In the genomic region with DNA sequence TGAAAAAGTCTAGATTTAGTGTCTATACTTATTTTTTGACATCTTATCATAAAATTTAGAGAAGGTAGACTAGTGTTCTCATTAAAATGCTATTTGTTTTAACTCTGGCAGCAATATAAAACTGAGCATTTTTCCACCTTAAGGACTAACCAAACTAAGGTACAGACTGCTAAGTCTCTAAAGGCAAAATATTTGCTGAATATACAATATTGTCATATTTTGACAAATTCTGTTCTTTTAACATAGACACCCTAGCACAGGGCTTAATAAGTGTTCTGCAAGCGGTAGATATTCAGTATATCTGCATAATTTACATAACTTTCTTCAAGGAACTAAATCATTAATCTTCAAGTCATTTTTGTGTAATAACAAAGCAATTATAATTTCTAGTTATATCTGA, we compare ENCODE assay signal across 21 cellular contexts. TPM values are rescaled to one million over a fixed set of nuclear protein-coding genes. Genes with fewer than 3 reads are reported as not detected.
A peak's percentile ranks its signal among the peaks of the same experiment; 100 is the strongest.
DNase-seq lines count a peak whose midpoint lies in the region; ATAC-seq, FAIRE-seq and TF ChIP-seq lines count a peak whose summit lies in the region.
"Had no signal": no experiment of that assay in that cellular context is flagged by ENCODE, and none has a peak within 500 bp of the region (broad histone marks: within the 10 kb centered on the region; RNA-seq: fewer than 3 reads in every experiment).

No MANE protein-coding gene starts in this region.

- POLR2A ChIA-PET in HepG2 (lab: Yijun Ruan, JAX) = no interaction called here

- no TSS peak for BruUV-seq in HepG2 (replicated peaks; lab: Mats Ljungman, UMichigan)

- CTCF ChIA-PET in HepG2 (lab: Yijun Ruan, JAX; ENCODE audit: low intra/inter-chr PET ratio, low total read pairs) = no interaction called here

- H3K4me3 ChIP-seq in HepG2 (replicated peaks in 1 of 3; ENCODE audit: insufficient read depth in 1 of 3, low read depth in 2 of 3, low read length in 3 of 3) (no peak overlapping the region), right lobe of liver (no peak overlapping the region), Loucy (ENCODE audit: low read length, poor library complexity, severe bottlenecking) (peak overlapping the region; percentile 8), esophagus squamous epithelium (peak overlapping the region in 3 of 4 donors; percentile 0 to 30 (median 12)), breast epithelium (no peak overlapping the region)

- H3F3A ChIP-seq in Loucy (ENCODE audit: low read depth) = no peaks in the 10 kb centered on the region

- H3K9ac ChIP-seq in HepG2 (ENCODE audit: insufficient read depth, low read depth, low read length) (no peak overlapping the region), Loucy (ENCODE audit: low read depth, low read length, poor library complexity, severe bottlenecking) (no peak overlapping the region)

- TF ChIP-seq POLR2A in HepG2 (IDR thresholded peaks at IDR 0.05; ENCODE audit: insufficient read depth in 1 of 2, low read depth in 2 of 2, low read length in 2 of 2) = no peak
- no peak for TF ChIP-seq POLR2A in right lobe of liver (IDR thresholded peaks at IDR 0.05)
- no peak for TF ChIP-seq POLR2A in esophagus squamous epithelium (IDR thresholded peaks at IDR 0.05)
- TF ChIP-seq POLR2A in breast epithelium (IDR thresholded peaks at IDR 0.05) = no peak

- intact Hi-C loops in HepG2 (cut with micrococcal nuclease; ENCODE audit: unreplicated experiment) = loop anchor here (10.0 kb wide), 3 partner anchors 295 to 545 kb away; a partner anchor contains a TSS
- intact Hi-C loops in right lobe of liver (cut with DNase I) = loop anchor here (10.0 kb wide), 1 partner anchor 225 kb away; no protein-coding TSS in a partner anchor
- intact Hi-C loops in esophagus squamous epithelium (cut with DNase I) = no loop called here
- intact Hi-C loops in breast epithelium (cut with DNase I; ENCODE audit: low total_unique reads) = no loop called here

- in situ Hi-C loops in HepG2 (cut with HindIII; ENCODE audit: extremely low pct_ligation_motif_present, low pct_unique_long_range_greater_than_20kb) = loop anchor here (10.0 to 25.0 kb wide), 2 partner anchors 355 to 552 kb away; a partner anchor contains a TSS

- H3K9me2 ChIP-seq in Loucy (replicated peaks; ENCODE audit: low read depth, low read length) = no peaks in the 10 kb centered on the region

- no peak for DNase-seq in HepG2 (ENCODE audit: low spot score)
- no peak for DNase-seq in right lobe of liver
- no peak for DNase-seq in esophagus squamous epithelium (lab: John Stamatoyannopoulos, UW)
- DNase-seq in breast epithelium (ENCODE audit: low spot score in 2 of 2) = no peak
- DNase-seq: C1 segment of cervical spinal cord; Caco-2; CD4-positive, alpha-beta memory T cell; DMS 273 treated with DMSO at 0.1 percent for 48 hours; DMS79; EL; GDM1; GOT3; H7; HCEC 1CT had no signal

- H4K20me1 ChIP-seq in HepG2 (ENCODE audit: insufficient read depth, low read length) (no peaks in the 10 kb centered on the region), Loucy (ENCODE audit: insufficient read depth, low read length, poor library complexity, severe bottlenecking) (peaks cover 14% of the 10 kb centered on the region)

- no peak overlapping the region for H3K27ac ChIP-seq in HepG2 (ENCODE audit: extremely low read length, insufficient read depth, low read length)
- no peak overlapping the region for H3K27ac ChIP-seq in right lobe of liver
- H3K27ac ChIP-seq in esophagus squamous epithelium = peak overlapping the region in 1 of 4 donors; percentile 71
- no peak overlapping the region for H3K27ac ChIP-seq in breast epithelium
- H3K27ac ChIP-seq: 22Rv1 had no signal

- H3K4me2 ChIP-seq in HepG2 (ENCODE audit: low read depth, low read length) (no peak overlapping the region), Loucy (ENCODE audit: low read depth, low read length, poor library complexity, severe bottlenecking) (peak overlapping the region; percentile 76)

- peaks cover 12% of the 10 kb centered on the region for H3K4me1 ChIP-seq in HepG2 (ENCODE audit: insufficient read depth, low read length)
- H3K4me1 ChIP-seq in right lobe of liver = no peaks in the 10 kb centered on the region
- H3K4me1 ChIP-seq in Loucy (ENCODE audit: insufficient read depth, low read length, poor library complexity, severe bottlenecking) = peaks cover 69% of the 10 kb centered on the region
- H3K4me1 ChIP-seq in esophagus squamous epithelium = peaks cover 0 to 7% (median 0%) of the 10 kb centered on the region in 3 donors
- H3K4me1 ChIP-seq in breast epithelium = no peaks in the 10 kb centered on the region

- no peak for TF ChIP-seq RAD21 in HepG2 (CRISPR knock-in tag; IDR thresholded peaks at IDR 0.05)

- H3K79me2 ChIP-seq in HepG2 (ENCODE audit: insufficient read depth, low read length) (peaks cover 11% of the 10 kb centered on the region), Loucy (ENCODE audit: insufficient read depth, low read length) (peaks cover 97% of the 10 kb centered on the region)

- WGBS in HepG2 (ENCODE audit: low lambda C conversion rate) = 96% methylated on average over 1 of the region's 1 CpG
- 73% methylated on average over 1 of the region's 1 CpG for WGBS in right lobe of liver (ENCODE audit: insufficient coverage, low coverage, low lambda C conversion rate, missing lambda C conversion rate)
- WGBS in esophagus squamous epithelium, 2 donors = 84 to 95% methylated on average over 1 of the region's 1 CpG

- no peak overlapping the region for H2AFZ ChIP-seq in HepG2 (ENCODE audit: low read length)
- H2AFZ ChIP-seq in Loucy (ENCODE audit: low read length) = no peak overlapping the region

- ATAC-seq in HepG2 (no peak), right lobe of liver (no peak), HG02884 (IDR thresholded peaks at IDR 0.05; ENCODE audit: unreplicated experiment) (no peak)

- H3K27me3 ChIP-seq in HepG2 (ENCODE audit: control insufficient read depth in 1 of 2, insufficient read depth in 2 of 2, low read length in 2 of 2) (no peaks in the 10 kb centered on the region), right lobe of liver (no peaks in the 10 kb centered on the region), Loucy (ENCODE audit: insufficient read depth, low read length, poor library complexity, severe bottlenecking) (no peaks in the 10 kb centered on the region), esophagus squamous epithelium (no peaks in the 10 kb centered on the region), breast epithelium (no peaks in the 10 kb centered on the region)

- TF ChIP-seq CTCF in HepG2 (CRISPR knock-in tag; IDR thresholded peaks at IDR 0.05) (no peak), right lobe of liver (IDR thresholded peaks at IDR 0.05) (no peak), Loucy (conservative IDR thresholded peaks at IDR 0.05; ENCODE audit: low read length) (no peak), esophagus squamous epithelium (IDR thresholded peaks at IDR 0.05) (no peak), breast epithelium (IDR thresholded peaks at IDR 0.05) (no peak)

- no peak for FAIRE-seq in HepG2 (lab: Jason Lieb, UNC)
- FAIRE-seq: A204.1, D721Med, GM12891, GM18507 had no signal

- TF ChIP-seq EP300 in HepG2 (IDR thresholded peaks at IDR 0.05; ENCODE audit: low read depth in 2 of 2, low read length in 2 of 2) (no peak), HepG2 (CRISPR knock-in tag; IDR thresholded peaks at IDR 0.05; ENCODE audit: borderline replicate concordance) (no peak)

- peaks cover 0 to 2% of the 10 kb centered on the region in 2 experiments; a peak in 3 of 5 replicates for H3K36me3 ChIP-seq in HepG2 (replicated peaks in 1 of 2; ENCODE audit: control insufficient read depth in 1 of 2, insufficient read depth in 2 of 2, low read length in 2 of 2)
- H3K36me3 ChIP-seq in right lobe of liver = no peaks in the 10 kb centered on the region
- peaks cover 19% of the 10 kb centered on the region; the same call in 1 of the 2 replicates for H3K36me3 ChIP-seq in Loucy (ENCODE audit: insufficient read depth, low read length)
- peaks cover 0 to 5% (median 0%) of the 10 kb centered on the region in 3 donors for H3K36me3 ChIP-seq in esophagus squamous epithelium
- no peaks in the 10 kb centered on the region for H3K36me3 ChIP-seq in breast epithelium

- H3K9me3 ChIP-seq in HepG2 (ENCODE audit: low read length) (no peaks in the 10 kb centered on the region), right lobe of liver (no peaks in the 10 kb centered on the region), Loucy (ENCODE audit: insufficient read depth, low read depth, low read length) (no peaks in the 10 kb centered on the region), esophagus squamous epithelium (no peaks in the 10 kb centered on the region), breast epithelium (no peaks in the 10 kb centered on the region)
- H3K9me3 ChIP-seq: Caco-2 had no signal

TF ChIP-seq in HepG2, 621 proteins besides CTCF, POLR2A, EP300 and RAD21 (continues in another document):
- TF ChIP-seq HIVEP1 (CRISPR knock-in tag; IDR thresholded peaks at IDR 0.05) = no peak
- TF ChIP-seq MAFF (IDR thresholded peaks at IDR 0.05; ENCODE audit: low read depth, low read length) = peak; percentile 56; the same call in 1 of the 2 replicates
- TF ChIP-seq SMARCE1 (IDR thresholded peaks at IDR 0.05; ENCODE audit: borderline replicate concordance) = no peak

RNA-seq across cellular contexts. Expression of a gene that starts 8.6 kb away (rescaled TPM):
- total RNA-seq in HepG2 (2016; rRNA removed; fragmentation: Illumina TruSeq; extraction: Trizol) = 7.0 and 10.8 TPM in 2 replicates
- total RNA-seq in HepG2 (2016; cell fraction: cytosol; rRNA removed; fragmentation: Illumina TruSeq; extraction: Trizol; ENCODE audit: low read depth) = 1.7 and 2.3 TPM in 2 replicates
- 6.6 and 10.1 TPM in 2 replicates for total RNA-seq in HepG2 (2016; cell fraction: insoluble cytoplasmic fraction; rRNA removed; fragmentation: Illumina TruSeq; extraction: Trizol)
- total RNA-seq in HepG2 (2016; cell fraction: membrane; rRNA removed; fragmentation: Illumina TruSeq; extraction: Trizol) = 3.9 and 4.5 TPM in 2 replicates
- total RNA-seq in HepG2 (2016; cell fraction: nucleus; rRNA removed; fragmentation: Illumina TruSeq; extraction: Trizol) = 13.5 and 13.9 TPM in 2 replicates
- 1.2 and 2.2 TPM in 2 replicates for polyA plus RNA-seq in HepG2 (2011; rRNA removed)
- polyA plus RNA-seq in HepG2 (2011; cell fraction: cytosol; rRNA removed) = 0.67 and 0.70 TPM in 2 replicates
- polyA plus RNA-seq in HepG2 (2011; cell fraction: nucleus; rRNA removed) = 1.4 and 1.6 TPM in 2 replicates
- polyA plus RNA-seq in HepG2 (2012) = 1.5 and 3.2 TPM in 2 replicates
- polyA plus RNA-seq in HepG2 (2016; cell fraction: cytosol; fragmentation: Illumina TruSeq; extraction: Trizol; ENCODE audit: low read depth) = 1.1 TPM in 2 replicates
- polyA plus RNA-seq in HepG2 (2016; cell fraction: insoluble cytoplasmic fraction; fragmentation: Illumina TruSeq; extraction: Trizol; ENCODE audit: low read depth) = 9.3 TPM in 2 replicates
- polyA plus RNA-seq in HepG2 (2016; cell fraction: membrane; fragmentation: Illumina TruSeq; extraction: Trizol; ENCODE audit: low read depth) = 2.1 and 2.7 TPM in 2 replicates
- polyA plus RNA-seq in HepG2 (2016; cell fraction: nucleus; fragmentation: Illumina TruSeq; extraction: Trizol; ENCODE audit: insufficient read depth, low read depth) = 9.6 and 11.4 TPM in 2 replicates
- 0.87 and 1.0 TPM in 2 replicates for polyA minus RNA-seq in HepG2 (2011; rRNA and poly(A)+ RNA removed; ENCODE audit: low replicate concordance)
- 1.8 and 2.0 TPM in 2 replicates for polyA minus RNA-seq in HepG2 (2011; cell fraction: cytosol; rRNA and poly(A)+ RNA removed)
- polyA minus RNA-seq in HepG2 (2011; cell fraction: nucleus; rRNA and poly(A)+ RNA removed) = 15.0 and 20.2 TPM in 2 replicates
- total RNA-seq in right lobe of liver = under 1 TPM in 2 of 6 experiments, not detected in 4; 0.06 to 0.12 TPM
- 10 to 100 TPM in 2 of 4 donors, 1 to 10 TPM in 2; 4.9 to 10.8 (median 9.7) TPM for total RNA-seq in esophagus squamous epithelium
- 1 to 10 TPM in 1 of 3 donors, under 1 TPM in 2; 0.16 to 1.3 (median 0.98) TPM for total RNA-seq in breast epithelium

Comparison
In these comparisons a context has a peak if more than half of its experiments do, and no peak if none do; other contexts are left out.
1. H3K4me3 ChIP-seq: peak in Loucy (single experiment) and esophagus squamous epithelium (3 of 4); none in HepG2 (0 of 3), right lobe of liver (0 of 3) and breast epithelium (0 of 3).
2. intact Hi-C loops: an anchor here in HepG2 (10.0 kb wide) and right lobe of liver (10.0 kb wide); none called in esophagus squamous epithelium and breast epithelium.